12 cellular contexts compared by ENCODE assay signal in genomic region chr6:21634582-21634981, GRCh38. TPM values are rescaled to one million over a fixed set of nuclear protein-coding genes. Genes with fewer than 3 reads are reported as not detected.
A peak's percentile ranks its signal among the peaks of the same experiment; 100 is the strongest.
DNase-seq lines count a peak whose midpoint lies in the region; ATAC-seq, FAIRE-seq and TF ChIP-seq lines count a peak whose summit lies in the region.
"Had no signal": no experiment of that assay in that cellular context is flagged by ENCODE, and none has a peak within 500 bp of the region (broad histone marks: within the 10 kb centered on the region; RNA-seq: fewer than 3 reads in every experiment).

No MANE protein-coding gene starts in this region.

- no peak for FAIRE-seq in HTR-8/SVneo (lab: Jason Lieb, UNC)
- FAIRE-seq: D721Med had no signal

- TF ChIP-seq CTCF in AG09319 (IDR thresholded peaks at IDR 0.05; ENCODE audit: low read depth, low read length) = no peak
- no peak for TF ChIP-seq CTCF in astrocyte of the cerebellum (IDR thresholded peaks at IDR 0.05; ENCODE audit: low read depth, low read length, missing control alignments)
- no peak for TF ChIP-seq CTCF in kidney epithelial cell (IDR thresholded peaks at IDR 0.05; ENCODE audit: insufficient read depth, low read length, poor library complexity, severe bottlenecking)

- peak; percentile 81 for DNase-seq in AG09319 (ENCODE audit: extremely low read depth, low read depth)
- DNase-seq in HTR-8/SVneo (ENCODE audit: insufficient read length, low spot score) = peak; percentile 62
- DNase-seq in astrocyte of the cerebellum (ENCODE audit: low read depth) = peak; percentile 64
- peak; percentile 63 for DNase-seq in kidney epithelial cell (ENCODE audit: low read depth)
- DNase-seq in NK-92 (lab: John Stamatoyannopoulos, UW; ENCODE audit: unreplicated experiment) = no peak
- DNase-seq in globus pallidus (ENCODE audit: low spot score) = no peak
- no peak for DNase-seq in NCI-H1436 (lab: John Stamatoyannopoulos, UW)
- DNase-seq: activated CD8-positive, alpha-beta memory T cell treated with anti-CD3 and anti-CD28 coated beads for 24 hours; Karpas-422 had no signal

- H3K4me3 ChIP-seq in astrocyte of the cerebellum (ENCODE audit: low read depth, low read length) = no peak overlapping the region
- no peak overlapping the region for H3K4me3 ChIP-seq in kidney epithelial cell (ENCODE audit: low read depth, low read length)
- H3K4me3 ChIP-seq: right atrium auricular region had no signal

- no peaks in the 10 kb centered on the region for H3K36me3 ChIP-seq in kidney epithelial cell (ENCODE audit: control insufficient read depth, insufficient read depth, low read length)
- H3K36me3 ChIP-seq: right atrium auricular region had no signal

- no peak for ATAC-seq in HG02610 (IDR thresholded peaks at IDR 0.05; ENCODE audit: unreplicated experiment)

- H3K27me3 ChIP-seq in kidney epithelial cell (ENCODE audit: control insufficient read depth, insufficient read depth, low read length) = no peaks in the 10 kb centered on the region
- H3K27me3 ChIP-seq: right atrium auricular region had no signal

- in situ Hi-C loops in astrocyte of the cerebellum (cut with HindIII; ENCODE audit: low sequenced_read_pairs) = no loop called here

RNA-seq across cellular contexts. Expression of gene SOX4, which starts 41.0 kb away (rescaled TPM):
- total RNA-seq in kidney epithelial cell = 143 and 147 TPM in 2 replicates

Comparison
In these comparisons a context has a peak if more than half of its experiments do, and no peak if none do; other contexts are left out.
1. DNase-seq: peak in AG09319 (single experiment), HTR-8/SVneo (single experiment), astrocyte of the cerebellum (single experiment) and kidney epithelial cell (single experiment); none in NK-92 (single experiment), globus pallidus (single experiment) and NCI-H1436 (single experiment).